In the genomic region with DNA sequence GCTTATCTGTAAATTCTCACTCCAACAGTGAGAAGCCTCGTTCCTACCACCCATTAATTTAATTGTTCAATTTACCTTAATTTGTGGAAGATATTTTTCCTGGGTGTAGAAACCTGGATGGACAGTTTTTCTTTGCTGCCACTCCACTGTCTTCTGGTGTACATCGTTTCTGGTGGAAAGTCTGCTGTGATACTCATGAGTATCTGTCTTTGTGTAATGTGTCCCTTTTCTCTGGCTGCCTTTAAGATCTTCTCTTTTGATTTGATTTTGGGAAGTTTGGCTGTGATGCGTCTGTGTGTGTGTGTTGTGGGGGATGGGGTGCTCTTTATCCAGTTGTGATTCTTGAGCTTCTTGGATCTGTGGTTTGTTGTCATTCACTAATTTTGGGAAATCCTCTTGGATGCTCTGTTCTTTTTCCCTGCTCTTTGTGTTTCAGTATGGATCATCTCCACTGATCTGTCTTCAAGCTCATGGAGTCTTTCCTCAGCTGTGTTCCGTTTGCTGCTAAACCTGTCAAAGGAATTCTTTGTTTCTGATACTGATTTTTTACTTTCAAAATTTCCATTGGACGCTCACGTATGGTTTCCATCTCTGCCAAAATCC, we compare ENCODE assay signal across 22 cellular contexts.
"Had no signal": no experiment of that assay in that cellular context is flagged by ENCODE, and none has a peak within 500 bp of the region (broad histone marks: within the 10 kb centered on the region; RNA-seq: fewer than 3 reads in every experiment).

No MANE protein-coding gene starts in this region.

- ATAC-seq: effector memory CD8-positive, alpha-beta T cell; left ventricle myocardium superior; lower lobe of right lung; natural killer cell; psoas muscle; right cardiac atrium; stimulated activated naive B cell treated with anti-CD40 and anti-IgM and Interleukin-4, amounts not matched to agents 10 μg/mL and 1 μg/mL and 100 μg/mL, for 72 hours had no signal

- H3K36me3 ChIP-seq: ovary, thoracic aorta had no signal

- H3K9me3 ChIP-seq: lower lobe of right lung, ovary, psoas muscle, thoracic aorta, upper lobe of left lung had no signal

- DNase-seq: effector memory CD8-positive, alpha-beta T cell; hypothalamus; immature natural killer cell; left ventricle myocardium superior; lower lobe of right lung; natural killer cell; occipital lobe; ovary; psoas muscle; right cardiac atrium; small intestine; stimulated activated CD4-positive, alpha-beta T cell treated with anti-CD3 and anti-CD28 coated beads, Interleukin-15, amount 100 ng/mL, for 24 hours; stimulated activated CD4-positive, alpha-beta T cell treated with anti-CD3 and anti-CD28 coated beads, Interleukin-2, amount 100 ng/mL, for 48 hours; stimulated activated naive B cell treated with anti-CD40 and anti-IgM and Interleukin-4, amounts not matched to agents 10 μg/mL and 1 μg/mL and 100 μg/mL, for 72 hours; upper lobe of left lung had no signal

- H3K27me3 ChIP-seq: ovary, tibial nerve, upper lobe of left lung had no signal

- H3K27ac ChIP-seq: coronary artery, lower lobe of right lung, ovary, psoas muscle, thoracic aorta, upper lobe of left lung had no signal

- FAIRE-seq: endometrium, frontal cortex, keratinocyte, small intestine, urothelium cell line had no signal

- H3K4me1 ChIP-seq: lower lobe of right lung, psoas muscle had no signal

- H3K4me3 ChIP-seq: coronary artery, lower lobe of right lung, ovary, psoas muscle, thoracic aorta, tibial nerve, upper lobe of left lung had no signal
